1 cellular context compared by ENCODE assay signal in the genomic region with DNA sequence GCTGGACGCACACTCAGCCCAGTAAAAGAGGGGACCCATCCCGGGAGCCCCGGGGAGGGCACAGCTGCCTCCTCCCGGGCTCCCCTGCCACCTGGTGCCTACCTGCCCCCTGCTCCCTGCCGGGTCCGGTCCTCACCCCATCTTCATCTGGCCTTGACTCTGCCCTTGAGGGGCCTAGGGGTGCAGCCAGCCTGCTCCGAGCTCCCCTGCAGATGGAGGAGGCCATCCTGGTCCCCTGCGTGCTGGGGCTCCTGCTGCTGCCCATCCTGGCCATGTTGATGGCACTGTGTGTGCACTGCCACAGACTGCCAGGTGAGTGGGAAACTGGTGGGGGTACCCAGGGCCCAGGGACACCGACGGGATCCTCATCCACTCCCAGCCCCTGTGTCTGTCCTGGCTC.
TF ChIP-seq lines count a peak whose summit lies in the region.

No MANE protein-coding gene starts in this region.

TF ChIP-seq in A549, 52 proteins besides CTCF, POLR2A, EP300 and RAD21 (continued from another document):
- TF ChIP-seq ELK1 (IDR thresholded peaks at IDR 0.05; ENCODE audit: low read depth, low read length) (no peak), SREBF2 (IDR thresholded peaks at IDR 0.05) (no peak), EHF (CRISPR knock-in tag; IDR thresholded peaks at IDR 0.05) (no peak), HOXB13 (CRISPR knock-in tag; IDR thresholded peaks at IDR 0.05; ENCODE audit: low read depth) (no peak), CBX2 (IDR thresholded peaks at IDR 0.05; ENCODE audit: borderline replicate concordance, low read depth) (no peak), MYC (IDR thresholded peaks at IDR 0.05; ENCODE audit: borderline replicate concordance, low read length) (no peak), ZC3H11A (IDR thresholded peaks at IDR 0.05) (no peak), CEBPB (IDR thresholded peaks at IDR 0.05) (no peak), BHLHE40 (IDR thresholded peaks at IDR 0.05; ENCODE audit: low read depth, low read length) (no peak), FOSB (CRISPR knock-in tag; IDR thresholded peaks at IDR 0.05) (no peak)
